Comparison of ENCODE assay signal across 13 cellular contexts in genomic region chr18:71951021-71951420, GRCh38.
"Had no signal": no experiment of that assay in that cellular context is flagged by ENCODE, and none has a peak within 500 bp of the region (broad histone marks: within the 10 kb centered on the region; RNA-seq: fewer than 3 reads in every experiment).

No MANE protein-coding gene starts in this region.

- DNase-seq: activated CD4-positive, alpha-beta T cell treated with anti-CD3 and anti-CD28 coated beads, Interleukin-2, amount 50 U/mL, for 1 hour; activated CD8-positive, alpha-beta memory T cell treated with anti-CD3 and anti-CD28 coated beads for 24 hours; activated naive CD4-positive, alpha-beta T cell; activated naive CD8-positive, alpha-beta T cell treated with anti-CD3 and anti-CD28 coated beads, Interleukin-2, amount 10 ng/mL, durations not matched to agents 7 days and 5 days; pancreas; T-cell; T-helper 9 cell; tibial artery; uterus had no signal

- ATAC-seq: activated CD4-positive, CD25-positive, alpha-beta regulatory T cell treated with anti-CD3 and anti-CD28 coated beads, Interleukin-2, amount 50 U/mL, for 24 hours; pancreas; stimulated activated effector memory CD8-positive, alpha-beta T cell treated with anti-CD3 and anti-CD28 coated beads, Interleukin-12 subunit alpha, Interleukin-12 subunit beta, amount 100 ng/mL, for 72 hours; T-cell had no signal

- H3K9me3 ChIP-seq: ascending aorta, breast epithelium, pancreas, tibial artery, uterus had no signal

- H3K27me3 ChIP-seq: ascending aorta, breast epithelium, pancreas, tibial artery, uterus had no signal

- H3K36me3 ChIP-seq: ascending aorta, breast epithelium, pancreas, tibial artery, uterus had no signal

- H3K4me1 ChIP-seq: ascending aorta, breast epithelium, pancreas, tibial artery, uterus had no signal

- H3K27ac ChIP-seq: ascending aorta, breast epithelium, pancreas, tibial artery, uterus had no signal

- H3K4me3 ChIP-seq: ascending aorta, breast epithelium, pancreas, tibial artery, uterus had no signal
